Comparison of ENCODE assay signal across 16 cellular contexts in the genomic region with DNA sequence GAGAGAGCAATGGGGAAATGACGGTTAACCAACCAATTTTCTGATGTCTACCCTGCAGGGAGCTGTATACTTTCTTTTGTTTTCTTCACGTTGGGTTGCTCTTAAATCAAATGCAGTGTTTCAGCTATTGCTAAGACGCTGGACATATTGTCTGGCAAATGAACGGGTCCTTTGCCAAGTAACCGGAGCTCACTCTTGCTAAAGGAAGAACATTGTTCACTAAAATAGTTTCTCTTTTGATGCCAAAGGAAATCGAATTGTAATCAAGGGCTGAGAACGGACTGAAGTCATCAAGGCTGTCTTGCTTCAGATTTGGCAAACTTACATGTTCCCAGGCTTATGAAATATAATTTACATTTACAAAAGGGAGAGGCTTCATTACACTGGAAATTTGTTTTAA.
DNase-seq lines count a peak whose midpoint lies in the region; ATAC-seq and TF ChIP-seq lines count a peak whose summit lies in the region.
"Had no signal": no experiment of that assay in that cellular context is flagged by ENCODE, and none has a peak within 500 bp of the region (broad histone marks: within the 10 kb centered on the region; RNA-seq: fewer than 3 reads in every experiment).

No MANE protein-coding gene starts in this region.

- WGBS in gastroesophageal sphincter (ENCODE audit: low coverage in 1 of 2), 2 donors = 14% methylated on average over 5 to 7 of the region's 7 CpGs
- 23% methylated on average over 7 of the region's 7 CpGs for WGBS in urinary bladder

- DNase-seq in colonic mucosa (no peak), NCI-H774 (lab: John Stamatoyannopoulos, UW) (no peak), Karpas-422 (no peak), D341Med (ENCODE audit: low spot score) (no peak)
- DNase-seq: activated CD4-positive, CD25-positive, alpha-beta regulatory T cell; activated gamma-delta T cell treated with Interleukin-2 at 50 U/mL for 16 hours; DMS153; naive thymus-derived CD4-positive, alpha-beta T cell; NCI-H1694; NCI-H82; stimulated activated CD4-positive, alpha-beta T cell treated with anti-CD3 and anti-CD28 coated beads, Interleukin-4, amount 100 ng/mL, for 24 hours had no signal

- no peaks in the 10 kb centered on the region for H3K9me2 ChIP-seq in Karpas-422 (replicated peaks; ENCODE audit: insufficient read depth, low read length)

- H3K27me3 ChIP-seq in colonic mucosa (no peaks in the 10 kb centered on the region), gastroesophageal sphincter (no peaks in the 10 kb centered on the region), parathyroid adenoma (ENCODE audit: control insufficient read depth, insufficient read depth, low read length) (no peaks in the 10 kb centered on the region), Karpas-422 (ENCODE audit: low read length) (no peaks in the 10 kb centered on the region; the same call in 1 of the 2 replicates)
- H3K27me3 ChIP-seq: BLaER1 treated with 17β-estradiol and CSF1 and Interleukin-3, amounts not matched to agents 10 nM and 100 nM; cardiac muscle cell had no signal

- no peak overlapping the region for H3K9ac ChIP-seq in colonic mucosa (ENCODE audit: low read depth in 2 of 2, low read length in 2 of 2)
- H3K9ac ChIP-seq in parathyroid adenoma = no peak overlapping the region
- no peak overlapping the region for H3K9ac ChIP-seq in Karpas-422 (ENCODE audit: low read length)
- H3K9ac ChIP-seq: BLaER1 treated with 17β-estradiol and CSF1 and Interleukin-3, amounts not matched to agents 10 nM and 100 nM had no signal

- H4K20me1 ChIP-seq in Karpas-422 (ENCODE audit: insufficient read depth, low read depth, low read length) = no peaks in the 10 kb centered on the region
- H4K20me1 ChIP-seq: BLaER1 treated with 17β-estradiol and CSF1 and Interleukin-3, amounts not matched to agents 10 nM and 100 nM had no signal

- H3K36me3 ChIP-seq in colonic mucosa (no peaks in the 10 kb centered on the region), gastroesophageal sphincter (no peaks in the 10 kb centered on the region), parathyroid adenoma (ENCODE audit: control insufficient read depth, insufficient read depth, low read length) (no peaks in the 10 kb centered on the region), urinary bladder (ENCODE audit: insufficient read depth) (no peaks in the 10 kb centered on the region), Karpas-422 (ENCODE audit: insufficient read depth, low read length) (no peaks in the 10 kb centered on the region)
- H3K36me3 ChIP-seq: BLaER1 treated with 17β-estradiol and CSF1 and Interleukin-3, amounts not matched to agents 10 nM and 100 nM; cardiac muscle cell had no signal

- peak; percentile 14 for ATAC-seq in gastroesophageal sphincter
- ATAC-seq: naive thymus-derived CD4-positive, alpha-beta T cell had no signal

- H2AFZ ChIP-seq in parathyroid adenoma (no peak overlapping the region), Karpas-422 (ENCODE audit: low read length) (no peak overlapping the region)

- intact Hi-C loops in colonic mucosa (cut with DNase I) = no loop called here

- no peak for TF ChIP-seq EP300 in gastroesophageal sphincter (IDR thresholded peaks at IDR 0.05)

- no peaks in the 10 kb centered on the region for H3K79me2 ChIP-seq in parathyroid adenoma
- H3K79me2 ChIP-seq in Karpas-422 (ENCODE audit: low read length) = no peaks in the 10 kb centered on the region

- TF ChIP-seq POLR2A in gastroesophageal sphincter (IDR thresholded peaks at IDR 0.05) = no peak

- H3K4me3 ChIP-seq in colonic mucosa (no peak overlapping the region), gastroesophageal sphincter (peak overlapping the region; percentile 30 to 31), parathyroid adenoma (ENCODE audit: low read depth, low read length) (no peak overlapping the region), urinary bladder (ENCODE audit: low read depth, low read length) (no peak overlapping the region), Karpas-422 (ENCODE audit: low read length) (no peak overlapping the region)
- H3K4me3 ChIP-seq: BLaER1 treated with 17β-estradiol and CSF1 and Interleukin-3, amounts not matched to agents 10 nM and 100 nM; cardiac muscle cell had no signal

- no peaks in the 10 kb centered on the region for H3K4me1 ChIP-seq in colonic mucosa
- peaks cover 3 to 46% (median 4%) of the 10 kb centered on the region in 3 donors for H3K4me1 ChIP-seq in gastroesophageal sphincter
- H3K4me1 ChIP-seq in parathyroid adenoma = no peaks in the 10 kb centered on the region
- H3K4me1 ChIP-seq in urinary bladder (ENCODE audit: insufficient read depth) = no peaks in the 10 kb centered on the region
- no peaks in the 10 kb centered on the region for H3K4me1 ChIP-seq in Karpas-422 (ENCODE audit: low read length)
- H3K4me1 ChIP-seq: BLaER1 treated with 17β-estradiol and CSF1 and Interleukin-3, amounts not matched to agents 10 nM and 100 nM had no signal

- H3K4me2 ChIP-seq in parathyroid adenoma (ENCODE audit: low read length) = peak overlapping the region; percentile 31
- no peak overlapping the region for H3K4me2 ChIP-seq in Karpas-422 (ENCODE audit: low read depth, low read length, poor library complexity, severe bottlenecking)
- H3K4me2 ChIP-seq: BLaER1 treated with 17β-estradiol and CSF1 and Interleukin-3, amounts not matched to agents 10 nM and 100 nM had no signal

- H3K9me3 ChIP-seq in colonic mucosa (no peaks in the 10 kb centered on the region), gastroesophageal sphincter (no peaks in the 10 kb centered on the region), parathyroid adenoma (ENCODE audit: control insufficient read depth, low read length) (no peaks in the 10 kb centered on the region), Karpas-422 (ENCODE audit: low read length) (no peaks in the 10 kb centered on the region)

- no peak for TF ChIP-seq CTCF in colonic mucosa (IDR thresholded peaks at IDR 0.05)
- TF ChIP-seq CTCF in gastroesophageal sphincter (IDR thresholded peaks at IDR 0.05) = no peak
- no peak for TF ChIP-seq CTCF in parathyroid adenoma (IDR thresholded peaks at IDR 0.05)

- H3K27ac ChIP-seq in colonic mucosa (peak overlapping the region; percentile 29), gastroesophageal sphincter (peak overlapping the region; percentile 57 to 75 (median 69)), parathyroid adenoma (peak overlapping the region; percentile 72), urinary bladder (ENCODE audit: low read depth) (peak overlapping the region; percentile 52), Karpas-422 (ENCODE audit: low read length) (no peak overlapping the region)
- H3K27ac ChIP-seq: BLaER1 treated with 17β-estradiol and CSF1 and Interleukin-3, amounts not matched to agents 10 nM and 100 nM; cardiac muscle cell had no signal

Comparison
In these comparisons a context has a peak if more than half of its experiments do, and no peak if none do; other contexts are left out.
1. H3K4me3 ChIP-seq: peak in gastroesophageal sphincter (2 of 2); none in colonic mucosa (single experiment), parathyroid adenoma (single experiment), urinary bladder (single experiment) and Karpas-422 (single experiment).